Comparison of ENCODE assay signal across 1 cellular context in genomic region chr12:91884216-91884615, GRCh38.
TF ChIP-seq lines count a peak whose summit lies in the region.

No MANE protein-coding gene starts in this region.

TF ChIP-seq in HCT116, 20 proteins besides CTCF, POLR2A, EP300 and RAD21 (continued from another document):
- TF ChIP-seq REST (IDR thresholded peaks at IDR 0.05; ENCODE audit: low read depth) = no peak
- TF ChIP-seq ELF1 (IDR thresholded peaks at IDR 0.05; ENCODE audit: borderline replicate concordance, low read depth) = no peak
- TF ChIP-seq CEBPB (IDR thresholded peaks at IDR 0.05; ENCODE audit: low read depth) = no peak
- no peak for TF ChIP-seq SP1 (IDR thresholded peaks at IDR 0.05; ENCODE audit: low read depth)
- TF ChIP-seq EGR1 (IDR thresholded peaks at IDR 0.05; ENCODE audit: low read depth) = no peak
- no peak for TF ChIP-seq ATF3 (IDR thresholded peaks at IDR 0.05)
- TF ChIP-seq EZH2 (IDR thresholded peaks at IDR 0.05) = no peak
- TF ChIP-seq JUND (IDR thresholded peaks at IDR 0.05) = no peak
- TF ChIP-seq SRF (IDR thresholded peaks at IDR 0.05; ENCODE audit: low read depth) = no peak
- TF ChIP-seq YY1 (IDR thresholded peaks at IDR 0.05; ENCODE audit: extremely low read depth, insufficient replicate concordance, low read depth, low read length) = no peak
- TF ChIP-seq SIN3A (IDR thresholded peaks at IDR 0.05; ENCODE audit: low read depth) = no peak
- no peak for TF ChIP-seq ZFX (IDR thresholded peaks at IDR 0.05)
TF ChIP-seq in HCT116: peak in this region for 0.
